28 cellular contexts compared by ENCODE assay signal in genomic region chr3:144098691-144099090, GRCh38.
"Had no signal": no experiment of that assay in that cellular context is flagged by ENCODE, and none has a peak within 500 bp of the region (broad histone marks: within the 10 kb centered on the region; RNA-seq: fewer than 3 reads in every experiment).

No MANE protein-coding gene starts in this region.

- ATAC-seq: activated CD4-positive, CD25-positive, alpha-beta regulatory T cell treated with anti-CD3 and anti-CD28 coated beads, Interleukin-2, amount 50 U/mL, for 24 hours; activated CD8-positive, alpha-beta T cell treated with anti-CD3 and anti-CD28 coated beads for 36 hours; activated T-cell treated with anti-CD3 and anti-CD28 coated beads, Interleukin-2, amount 50 U/mL, for 4 hours; activated T-helper 17 cell treated with anti-CD3 and anti-CD28 coated beads, Interleukin-2, amount 50 U/mL, for 72 hours; effector memory CD8-positive, alpha-beta T cell; foreskin keratinocyte; gastrocnemius medialis; T-cell had no signal

- H3K36me3 ChIP-seq: brain microvascular endothelial cell, esophagus muscularis mucosa, gastrocnemius medialis, WERI-Rb-1 had no signal

- H3K4me3 ChIP-seq: esophagus muscularis mucosa, gastrocnemius medialis had no signal

- H3K4me1 ChIP-seq: foreskin keratinocyte, gastrocnemius medialis had no signal

- H3K27ac ChIP-seq: brain microvascular endothelial cell, esophagus muscularis mucosa, foreskin keratinocyte, gastrocnemius medialis, WERI-Rb-1 had no signal

- H3K27me3 ChIP-seq: brain microvascular endothelial cell, esophagus muscularis mucosa, foreskin keratinocyte, gastrocnemius medialis had no signal

- DNase-seq: activated B cell treated with CpG ODN at 0.5 μM for 24 hours; activated CD4-positive, alpha-beta T cell treated with anti-CD3 and anti-CD28 coated beads for 48 hours; activated CD4-positive, alpha-beta T cell treated with anti-CD3 and anti-CD28 coated beads, Interleukin-2, amount 50 U/mL, for 1 hour; activated CD4-positive, alpha-beta T cell treated with anti-CD3 and anti-CD28 coated beads, Interleukin-2, amount 50 U/mL, for 48 hours; activated CD8-positive, alpha-beta memory T cell treated with anti-CD3 and anti-CD28 coated beads for 24 hours; activated CD8-positive, alpha-beta T cell treated with anti-CD3 and anti-CD28 coated beads for 36 hours; activated effector memory CD4-positive, alpha-beta T cell treated with Interleukin-2 at 50 U/mL for 16 hours; activated gamma-delta T cell treated with Interleukin-2 at 50 U/mL for 16 hours; activated naive CD4-positive, alpha-beta T cell treated with anti-CD3 and anti-CD28 coated beads, Interleukin-2, amount 50 U/mL, for 16 hours; activated naive CD4-positive, alpha-beta T cell treated with Interleukin-2 at 50 U/mL for 16 hours; activated T-cell treated with anti-CD3 and anti-CD28 coated beads, Interleukin-2, amount 50 U/mL, for 4 hours; amniotic stem cell; anterior cingulate cortex; brain microvascular endothelial cell; caudate nucleus; cortex of kidney; dermis blood vessel endothelial cell; effector CD4-positive, alpha-beta T cell; effector memory CD8-positive, alpha-beta T cell; foreskin keratinocyte; gastrocnemius medialis; glutamatergic neuron; T-cell; T1000; WERI-Rb-1 had no signal
